ENCODE assay signal across 23 cellular contexts in genomic region chr15:33209575-33210519, GRCh38. TPM values are rescaled to one million over a fixed set of nuclear protein-coding genes. Genes with fewer than 3 reads are reported as not detected.
DNase-seq lines count a peak whose midpoint lies in the region; ATAC-seq and TF ChIP-seq lines count a peak whose summit lies in the region.
"Had no signal": no experiment of that assay in that cellular context is flagged by ENCODE, and none has a peak within 500 bp of the region (broad histone marks: within the 10 kb centered on the region; RNA-seq: fewer than 3 reads in every experiment).

No MANE protein-coding gene starts in this region.

- POLR2A ChIA-PET in activated CD8-positive, alpha-beta T cell treated with anti-CD3 and anti-CD28 coated beads for 36 hours (lab: Charles Lee): no interaction called here
- POLR2A ChIA-PET in activated CD8-positive, alpha-beta T cell treated with anti-CD3 and anti-CD28 coated beads, Interleukin-2, amount 10 ng/mL, durations not matched to agents 7 days and 5 days (lab: Charles Lee): no interaction called here
- POLR2A ChIA-PET in activated B cell treated with CpG ODN at 0.5 μM for 24 hours (lab: Charles Lee): no interaction called here

- H3K27me3 ChIP-seq in Karpas-422 (ENCODE audit: low read length) (no peaks in the 10 kb centered on the region), brain microvascular endothelial cell (replicated peaks) (no peaks in the 10 kb centered on the region), thyroid gland (no peaks in the 10 kb centered on the region)

- H3K9ac ChIP-seq in Karpas-422 (ENCODE audit: low read length): no peak overlapping the region

- no peak overlapping the region for H3K4me2 ChIP-seq in Karpas-422 (ENCODE audit: low read depth, low read length, poor library complexity, severe bottlenecking)

- no peaks in the 10 kb centered on the region for H3K9me3 ChIP-seq in Karpas-422 (ENCODE audit: low read length)
- H3K9me3 ChIP-seq in thyroid gland: no peaks in the 10 kb centered on the region
- H3K9me3 ChIP-seq: left ventricle myocardium inferior had no signal

- no peaks in the 10 kb centered on the region for H3K27me3 Mint-ChIP-seq in activated CD8-positive, alpha-beta T cell treated with anti-CD3 and anti-CD28 coated beads for 36 hours
- no peaks in the 10 kb centered on the region for H3K27me3 Mint-ChIP-seq in activated CD8-positive, alpha-beta T cell treated with anti-CD3 and anti-CD28 coated beads, Interleukin-2, amount 10 ng/mL, durations not matched to agents 7 days and 5 days (ENCODE audit: low read depth)
- H3K27me3 Mint-ChIP-seq in activated B cell treated with CpG ODN at 0.5 μM for 24 hours: no peaks in the 10 kb centered on the region
- H3K27me3 Mint-ChIP-seq: activated naive CD8-positive, alpha-beta T cell treated with anti-CD3 and anti-CD28 coated beads, Interleukin-2, amount 10 ng/mL, durations not matched to agents 7 days and 5 days; CD4-positive, alpha-beta T cell; progenitor cell of endocrine pancreas; T-helper 17 cell had no signal

- peak; percentile 12 for DNase-seq in activated CD8-positive, alpha-beta T cell treated with anti-CD3 and anti-CD28 coated beads for 36 hours
- DNase-seq in activated CD8-positive, alpha-beta T cell treated with anti-CD3 and anti-CD28 coated beads, Interleukin-2, amount 10 ng/mL, durations not matched to agents 7 days and 5 days: no peak
- no peak for DNase-seq in Karpas-422
- DNase-seq in activated B cell treated with CpG ODN at 0.5 μM for 24 hours: no peak
- DNase-seq in stimulated activated effector memory CD8-positive, alpha-beta T cell treated with anti-CD3 and anti-CD28 coated beads, Interleukin-12 subunit alpha, Interleukin-12 subunit beta, amount 100 ng/mL, for 72 hours (ENCODE audit: low spot score in 2 of 2): no peak
- DNase-seq in brain microvascular endothelial cell: no peak
- no peak for DNase-seq in thyroid gland
- DNase-seq: ACHN; activated CD4-positive, CD25-positive, alpha-beta regulatory T cell; activated naive CD8-positive, alpha-beta T cell treated with anti-CD3 and anti-CD28 coated beads, Interleukin-2, amount 10 ng/mL, durations not matched to agents 7 days and 5 days; CD4-positive, alpha-beta T cell; cortex of kidney; DMS79 treated with DMSO at 0.1 percent for 48 hours; left ventricle myocardium inferior; NCI-H1105 treated with DMSO at 0.1 percent for 48 hours; NCI-H526 treated with DMSO at 0.1 percent for 48 hours; PC-3; SHP77 treated with DMSO at 0.1 percent for 48 hours; stimulated activated CD4-positive, alpha-beta T cell treated with anti-CD3 and anti-CD28 coated beads, Interleukin-2, amount 100 ng/mL, for 24 hours; T-helper 17 cell had no signal

- peak; percentile 56 for ATAC-seq in activated CD8-positive, alpha-beta T cell treated with anti-CD3 and anti-CD28 coated beads for 36 hours
- no peak for ATAC-seq in activated CD8-positive, alpha-beta T cell treated with anti-CD3 and anti-CD28 coated beads, Interleukin-2, amount 10 ng/mL, durations not matched to agents 7 days and 5 days
- ATAC-seq in activated B cell treated with CpG ODN at 0.5 μM for 24 hours (ENCODE audit: low read depth): no peak
- peak; percentile 66 for ATAC-seq in stimulated activated effector memory CD8-positive, alpha-beta T cell treated with anti-CD3 and anti-CD28 coated beads, Interleukin-12 subunit alpha, Interleukin-12 subunit beta, amount 100 ng/mL, for 72 hours
- no peak for ATAC-seq in GM19395 (IDR thresholded peaks at IDR 0.05; ENCODE audit: unreplicated experiment)
- ATAC-seq: K562, PC-3, T-helper 17 cell had no signal

- in situ Hi-C loops in brain microvascular endothelial cell (cut with HindIII; ENCODE audit: low pct_ligation_motif_present, low sequenced_read_pairs): no loop called here

- intact Hi-C loops in activated CD8-positive, alpha-beta T cell treated with anti-CD3 and anti-CD28 coated beads for 36 hours (cut with micrococcal nuclease): no loop called here
- intact Hi-C loops in activated B cell treated with CpG ODN at 0.5 μM for 24 hours (cut with micrococcal nuclease): no loop called here
- intact Hi-C loops in thyroid gland (cut with DNase I): no loop called here

- H3K27ac ChIP-seq in Karpas-422 (ENCODE audit: low read length) (no peak overlapping the region), brain microvascular endothelial cell (no peak overlapping the region), thyroid gland (no peak overlapping the region)
- H3K27ac ChIP-seq: left ventricle myocardium inferior had no signal

- H3K4me3 Mint-ChIP-seq in activated CD8-positive, alpha-beta T cell treated with anti-CD3 and anti-CD28 coated beads for 36 hours: no peak overlapping the region
- no peak overlapping the region for H3K4me3 Mint-ChIP-seq in activated CD8-positive, alpha-beta T cell treated with anti-CD3 and anti-CD28 coated beads, Interleukin-2, amount 10 ng/mL, durations not matched to agents 7 days and 5 days
- no peak overlapping the region for H3K4me3 Mint-ChIP-seq in activated B cell treated with CpG ODN at 0.5 μM for 24 hours
- no peak overlapping the region for H3K4me3 Mint-ChIP-seq in stimulated activated effector memory CD8-positive, alpha-beta T cell treated with anti-CD3 and anti-CD28 coated beads, Interleukin-12 subunit alpha, Interleukin-12 subunit beta, amount 100 ng/mL, for 72 hours
- H3K4me3 Mint-ChIP-seq: activated naive CD8-positive, alpha-beta T cell treated with anti-CD3 and anti-CD28 coated beads, Interleukin-2, amount 10 ng/mL, durations not matched to agents 7 days and 5 days; CD4-positive, alpha-beta T cell; T-helper 17 cell had no signal

- no peaks in the 10 kb centered on the region for H4K20me1 ChIP-seq in Karpas-422 (ENCODE audit: insufficient read depth, low read depth, low read length)

- 72 to 81% methylated on average over 2 of the region's 2 CpGs for WGBS in thyroid gland, 2 donors

- H3K9me2 ChIP-seq in Karpas-422 (replicated peaks; ENCODE audit: insufficient read depth, low read length): no peaks in the 10 kb centered on the region

- H3K4me1 Mint-ChIP-seq in activated CD8-positive, alpha-beta T cell treated with anti-CD3 and anti-CD28 coated beads for 36 hours (ENCODE audit: low read depth): peaks cover 4% of the 10 kb centered on the region
- peaks cover 10% of the 10 kb centered on the region for H3K4me1 Mint-ChIP-seq in activated CD8-positive, alpha-beta T cell treated with anti-CD3 and anti-CD28 coated beads, Interleukin-2, amount 10 ng/mL, durations not matched to agents 7 days and 5 days (ENCODE audit: low read depth)
- H3K4me1 Mint-ChIP-seq in activated B cell treated with CpG ODN at 0.5 μM for 24 hours: no peaks in the 10 kb centered on the region
- H3K4me1 Mint-ChIP-seq in stimulated activated effector memory CD8-positive, alpha-beta T cell treated with anti-CD3 and anti-CD28 coated beads, Interleukin-12 subunit alpha, Interleukin-12 subunit beta, amount 100 ng/mL, for 72 hours: peaks cover 6% of the 10 kb centered on the region
- H3K4me1 Mint-ChIP-seq: T-helper 17 cell had no signal

- H3K9me3 Mint-ChIP-seq in activated CD8-positive, alpha-beta T cell treated with anti-CD3 and anti-CD28 coated beads for 36 hours: peaks cover 10% of the 10 kb centered on the region
- H3K9me3 Mint-ChIP-seq in activated CD8-positive, alpha-beta T cell treated with anti-CD3 and anti-CD28 coated beads, Interleukin-2, amount 10 ng/mL, durations not matched to agents 7 days and 5 days (ENCODE audit: insufficient read depth): peaks cover 12% of the 10 kb centered on the region
- peaks cover 7% of the 10 kb centered on the region for H3K9me3 Mint-ChIP-seq in activated B cell treated with CpG ODN at 0.5 μM for 24 hours
- peaks cover 2% of the 10 kb centered on the region for H3K9me3 Mint-ChIP-seq in stimulated activated effector memory CD8-positive, alpha-beta T cell treated with anti-CD3 and anti-CD28 coated beads, Interleukin-12 subunit alpha, Interleukin-12 subunit beta, amount 100 ng/mL, for 72 hours
- H3K9me3 Mint-ChIP-seq: activated naive CD8-positive, alpha-beta T cell treated with anti-CD3 and anti-CD28 coated beads, Interleukin-2, amount 10 ng/mL, durations not matched to agents 7 days and 5 days; CD4-positive, alpha-beta T cell had no signal

- TF ChIP-seq CTCF in activated CD8-positive, alpha-beta T cell treated with anti-CD3 and anti-CD28 coated beads for 36 hours (IDR thresholded peaks at IDR 0.05): no peak
- TF ChIP-seq CTCF in activated B cell treated with CpG ODN at 0.5 μM for 24 hours (IDR thresholded peaks at IDR 0.05) (no peak), brain microvascular endothelial cell (IDR thresholded peaks at IDR 0.05; ENCODE audit: low read depth, low read length, missing control alignments) (no peak), thyroid gland (IDR thresholded peaks at IDR 0.05) (no peak)

- H3K4me1 ChIP-seq in Karpas-422 (ENCODE audit: low read length) (peaks cover 7% of the 10 kb centered on the region), thyroid gland (no peaks in the 10 kb centered on the region)
- H3K4me1 ChIP-seq: left ventricle myocardium inferior had no signal

- H3K36me3 ChIP-seq in Karpas-422 (ENCODE audit: insufficient read depth, low read length): no peaks in the 10 kb centered on the region
- H3K36me3 ChIP-seq in brain microvascular endothelial cell (replicated peaks): no peaks in the 10 kb centered on the region
- no peaks in the 10 kb centered on the region for H3K36me3 ChIP-seq in thyroid gland
- H3K36me3 ChIP-seq: left ventricle myocardium inferior had no signal

- no peak for TF ChIP-seq POLR2A in thyroid gland (IDR thresholded peaks at IDR 0.05)

- H2AFZ ChIP-seq in Karpas-422 (ENCODE audit: low read length): peak overlapping the region; percentile 81

- CTCF ChIA-PET in activated CD8-positive, alpha-beta T cell treated with anti-CD3 and anti-CD28 coated beads for 36 hours (lab: Charles Lee): no interaction called here
- CTCF ChIA-PET in activated CD8-positive, alpha-beta T cell treated with anti-CD3 and anti-CD28 coated beads, Interleukin-2, amount 10 ng/mL, durations not matched to agents 7 days and 5 days (lab: Charles Lee): interaction anchor here (1.1 kb wide), 1 partner anchor 8 kb away, joined by 5 read pairs; no protein-coding TSS in a partner anchor
- CTCF ChIA-PET in activated B cell treated with CpG ODN at 0.5 μM for 24 hours (lab: Charles Lee): no interaction called here

- no peak overlapping the region for H3K4me3 ChIP-seq in Karpas-422 (ENCODE audit: low read length)
- no peak overlapping the region for H3K4me3 ChIP-seq in brain microvascular endothelial cell (ENCODE audit: low read depth, low read length)
- no peak overlapping the region for H3K4me3 ChIP-seq in thyroid gland (replicated peaks in 1 of 3)
- H3K4me3 ChIP-seq: K562, left ventricle myocardium inferior had no signal

- no peaks in the 10 kb centered on the region for H3K79me2 ChIP-seq in Karpas-422 (ENCODE audit: low read length)

- H3K27ac Mint-ChIP-seq in activated CD8-positive, alpha-beta T cell treated with anti-CD3 and anti-CD28 coated beads for 36 hours: peak overlapping the region; percentile 30
- H3K27ac Mint-ChIP-seq in activated CD8-positive, alpha-beta T cell treated with anti-CD3 and anti-CD28 coated beads, Interleukin-2, amount 10 ng/mL, durations not matched to agents 7 days and 5 days: no peak overlapping the region
- H3K27ac Mint-ChIP-seq in activated B cell treated with CpG ODN at 0.5 μM for 24 hours: peak overlapping the region; percentile 6
- H3K27ac Mint-ChIP-seq in stimulated activated effector memory CD8-positive, alpha-beta T cell treated with anti-CD3 and anti-CD28 coated beads, Interleukin-12 subunit alpha, Interleukin-12 subunit beta, amount 100 ng/mL, for 72 hours: no peak overlapping the region
- H3K27ac Mint-ChIP-seq: activated naive CD8-positive, alpha-beta T cell treated with anti-CD3 and anti-CD28 coated beads, Interleukin-2, amount 10 ng/mL, durations not matched to agents 7 days and 5 days; CD4-positive, alpha-beta T cell; progenitor cell of endocrine pancreas; T-helper 17 cell had no signal

- no peaks in the 10 kb centered on the region for H3K36me3 Mint-ChIP-seq in activated CD8-positive, alpha-beta T cell treated with anti-CD3 and anti-CD28 coated beads for 36 hours (ENCODE audit: low read depth)
- H3K36me3 Mint-ChIP-seq in activated CD8-positive, alpha-beta T cell treated with anti-CD3 and anti-CD28 coated beads, Interleukin-2, amount 10 ng/mL, durations not matched to agents 7 days and 5 days (ENCODE audit: low read depth): no peaks in the 10 kb centered on the region
- no peaks in the 10 kb centered on the region for H3K36me3 Mint-ChIP-seq in activated B cell treated with CpG ODN at 0.5 μM for 24 hours (ENCODE audit: low read depth)
- H3K36me3 Mint-ChIP-seq in stimulated activated effector memory CD8-positive, alpha-beta T cell treated with anti-CD3 and anti-CD28 coated beads, Interleukin-12 subunit alpha, Interleukin-12 subunit beta, amount 100 ng/mL, for 72 hours: no peaks in the 10 kb centered on the region
- H3K36me3 Mint-ChIP-seq: activated naive CD8-positive, alpha-beta T cell treated with anti-CD3 and anti-CD28 coated beads, Interleukin-2, amount 10 ng/mL, durations not matched to agents 7 days and 5 days had no signal

RNA-seq across cellular contexts. Expression of gene FMN1, which starts 15.3 kb away (rescaled TPM):
- total RNA-seq in activated CD8-positive, alpha-beta T cell treated with anti-CD3 and anti-CD28 coated beads for 36 hours: under 1 TPM in 1 of 2 experiments, not detected in 1; 0.07 TPM
- total RNA-seq in activated CD8-positive, alpha-beta T cell treated with anti-CD3 and anti-CD28 coated beads, Interleukin-2, amount 10 ng/mL, durations not matched to agents 7 days and 5 days: under 1 TPM in 1 of 2 experiments, not detected in 1; 0.05 TPM
- total RNA-seq in Karpas-422 (2014; rRNA removed; shearing (Covaris generic); ENCODE audit: low replicate concordance): 0.47 and 1.1 TPM in 2 replicates
- total RNA-seq in activated B cell treated with CpG ODN at 0.5 μM for 24 hours (0.69 and 0.80 TPM in 2 replicates), thyroid gland (10 to 100 TPM; 13.8 to 28.3 (median 22.5) TPM)

Comparison
In these comparisons a context has a peak if more than half of its experiments do, and no peak if none do; other contexts are left out.
1. ATAC-seq: peak in activated CD8-positive, alpha-beta T cell treated with anti-CD3 and anti-CD28 coated beads for 36 hours (single experiment) and stimulated activated effector memory CD8-positive, alpha-beta T cell treated with anti-CD3 and anti-CD28 coated beads, Interleukin-12 subunit alpha, Interleukin-12 subunit beta, amount 100 ng/mL, for 72 hours (single experiment); none in activated CD8-positive, alpha-beta T cell treated with anti-CD3 and anti-CD28 coated beads, Interleukin-2, amount 10 ng/mL, durations not matched to agents 7 days and 5 days (single experiment), activated B cell treated with CpG ODN at 0.5 μM for 24 hours (single experiment) and GM19395 (single experiment).
2. H3K27ac Mint-ChIP-seq: peak in activated CD8-positive, alpha-beta T cell treated with anti-CD3 and anti-CD28 coated beads for 36 hours (single experiment) and activated B cell treated with CpG ODN at 0.5 μM for 24 hours (single experiment); none in activated CD8-positive, alpha-beta T cell treated with anti-CD3 and anti-CD28 coated beads, Interleukin-2, amount 10 ng/mL, durations not matched to agents 7 days and 5 days (single experiment) and stimulated activated effector memory CD8-positive, alpha-beta T cell treated with anti-CD3 and anti-CD28 coated beads, Interleukin-12 subunit alpha, Interleukin-12 subunit beta, amount 100 ng/mL, for 72 hours (single experiment).